ENCODE assay signal across 1 cellular context in the genomic region with DNA sequence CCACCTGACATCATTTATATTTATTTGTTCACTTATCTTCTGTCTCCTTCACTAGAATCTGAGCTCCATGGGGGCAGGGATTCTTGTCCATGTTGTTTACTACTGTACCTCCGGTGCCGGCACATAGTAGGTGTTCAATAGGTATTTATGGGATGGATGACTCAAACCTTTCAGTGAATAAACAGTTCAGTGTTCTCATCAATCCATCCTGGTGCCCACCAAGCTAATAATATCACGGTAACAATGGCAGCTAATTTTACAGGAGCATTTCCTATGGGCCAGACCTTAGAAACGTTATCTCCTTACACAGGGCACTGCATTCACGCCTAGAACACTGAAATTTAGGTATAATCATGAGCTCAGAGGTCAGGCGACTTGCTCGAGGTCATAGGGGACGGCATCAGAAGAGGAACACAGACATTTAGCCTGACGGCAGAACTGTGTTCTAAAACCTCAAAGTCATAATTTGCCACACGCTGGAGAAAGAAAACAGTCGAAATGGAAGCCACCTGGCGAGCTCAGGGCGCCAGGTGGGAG.
TF ChIP-seq lines count a peak whose summit lies in the region.

No MANE protein-coding gene starts in this region.

TF ChIP-seq in IMR-90, 13 proteins besides CTCF, POLR2A, EP300 and RAD21 (continued from another document):
- no peak for TF ChIP-seq RFX5 (IDR thresholded peaks at IDR 0.05; ENCODE audit: low read depth, low read length)
- no peak for TF ChIP-seq CHD1 (IDR thresholded peaks at IDR 0.05; ENCODE audit: low read depth, low read length)
- TF ChIP-seq RCOR1 (IDR thresholded peaks at IDR 0.05; ENCODE audit: insufficient replicate concordance, low read length), result no peak
- no peak for TF ChIP-seq FOS (IDR thresholded peaks at IDR 0.05; ENCODE audit: low read depth, low read length)
- TF ChIP-seq, protein P1, sequence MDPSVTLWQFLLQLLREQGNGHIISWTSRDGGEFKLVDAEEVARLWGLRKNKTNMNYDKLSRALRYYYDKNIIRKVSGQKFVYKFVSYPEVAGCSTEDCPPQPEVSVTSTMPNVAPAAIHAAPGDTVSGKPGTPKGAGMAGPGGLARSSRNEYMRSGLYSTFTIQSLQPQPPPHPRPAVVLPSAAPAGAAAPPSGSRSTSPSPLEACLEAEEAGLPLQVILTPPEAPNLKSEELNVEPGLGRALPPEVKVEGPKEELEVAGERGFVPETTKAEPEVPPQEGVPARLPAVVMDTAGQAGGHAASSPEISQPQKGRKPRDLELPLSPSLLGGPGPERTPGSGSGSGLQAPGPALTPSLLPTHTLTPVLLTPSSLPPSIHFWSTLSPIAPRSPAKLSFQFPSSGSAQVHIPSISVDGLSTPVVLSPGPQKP (IDR thresholded peaks at IDR 0.05; ENCODE audit: borderline replicate concordance, low read depth, low read length), result no peak
- no peak for TF ChIP-seq MXI1 (IDR thresholded peaks at IDR 0.05; ENCODE audit: borderline replicate concordance, low read depth, low read length)
- TF ChIP-seq CEBPB (IDR thresholded peaks at IDR 0.05; ENCODE audit: low read depth, low read length), result no peak
- no peak for TF ChIP-seq MAZ (IDR thresholded peaks at IDR 0.05; ENCODE audit: borderline replicate concordance, low read depth, low read length)
- TF ChIP-seq, protein P2, sequence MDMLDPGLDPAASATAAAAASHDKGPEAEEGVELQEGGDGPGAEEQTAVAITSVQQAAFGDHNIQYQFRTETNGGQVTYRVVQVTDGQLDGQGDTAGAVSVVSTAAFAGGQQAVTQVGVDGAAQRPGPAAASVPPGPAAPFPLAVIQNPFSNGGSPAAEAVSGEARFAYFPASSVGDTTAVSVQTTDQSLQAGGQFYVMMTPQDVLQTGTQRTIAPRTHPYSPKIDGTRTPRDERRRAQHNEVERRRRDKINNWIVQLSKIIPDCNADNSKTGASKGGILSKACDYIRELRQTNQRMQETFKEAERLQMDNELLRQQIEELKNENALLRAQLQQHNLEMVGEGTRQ (IDR thresholded peaks at IDR 0.05; ENCODE audit: low read depth, low read length), result no peak
- no peak for TF ChIP-seq MAFK (IDR thresholded peaks at IDR 0.05; ENCODE audit: low read depth, low read length)
